ENCODE assay signal across 8 cellular contexts in genomic region chr7:38363379-38363778, GRCh38.
DNase-seq lines count a peak whose midpoint lies in the region; ATAC-seq, FAIRE-seq and TF ChIP-seq lines count a peak whose summit lies in the region.
"Not testable (repeated sequence)": the region's sequence is repeated elsewhere in the genome, so short reads cannot be mapped to it uniquely, and the experiment has no call there.

No MANE protein-coding gene starts in this region.

- POLR2A ChIA-PET in RWPE1 (lab: Yijun Ruan, JAX; ENCODE audit: low non-redundant PET); activated CD8-positive, alpha-beta T cell treated with anti-CD3 and anti-CD28 coated beads for 36 hours (lab: Charles Lee): not testable (repeated sequence)

- H3K36me3 ChIP-seq in mammary epithelial cell (ENCODE audit: insufficient read depth, low read length); small intestine (ENCODE audit: control insufficient read depth in 2 of 2, insufficient read depth in 2 of 2, low read length in 2 of 2): not testable (repeated sequence)

- CTCF ChIA-PET in RWPE1 (lab: Yijun Ruan, JAX): interaction anchor here (1.2 kb wide), 1 partner anchor 23 kb away, joined by 4 read pairs; no protein-coding TSS in a partner anchor
- CTCF ChIA-PET in activated CD8-positive, alpha-beta T cell treated with anti-CD3 and anti-CD28 coated beads for 36 hours (lab: Charles Lee): interaction anchor here (0.7 to 2.6 kb wide), 8 partner anchors 10 to 147 kb away, joined by 3 to 17 read pairs (median 4); no protein-coding TSS in a partner anchor
- CTCF ChIA-PET in mammary epithelial cell (lab: Charles Lee; ENCODE audit: low non-redundant PET): not testable (repeated sequence)

- not testable (repeated sequence) for H3K4me1 ChIP-seq in mammary epithelial cell (ENCODE audit: insufficient read depth, low read length); right cardiac atrium (ENCODE audit: control insufficient read depth, insufficient read depth, low read length); small intestine (ENCODE audit: control insufficient read depth in 2 of 2, insufficient read depth in 1 of 2, low read depth in 1 of 2, low read length in 1 of 2)

- not testable (repeated sequence) for H3K4me2 ChIP-seq in mammary epithelial cell (ENCODE audit: insufficient read depth, low read depth, low read length)

- peak; percentile 17 for ATAC-seq in activated CD8-positive, alpha-beta T cell treated with anti-CD3 and anti-CD28 coated beads for 36 hours
- ATAC-seq in right cardiac atrium: peak; percentile 29 to 42

- intact Hi-C loops in activated CD8-positive, alpha-beta T cell treated with anti-CD3 and anti-CD28 coated beads for 36 hours (cut with micrococcal nuclease); mammary epithelial cell (cut with micrococcal nuclease); right cardiac atrium (cut with DNase I): not testable (repeated sequence)

- H4K20me1 ChIP-seq in mammary epithelial cell (ENCODE audit: insufficient read depth, low read length): not testable (repeated sequence)

- not testable (repeated sequence) for H3K9me3 Mint-ChIP-seq in activated CD8-positive, alpha-beta T cell treated with anti-CD3 and anti-CD28 coated beads for 36 hours

- H3K36me3 Mint-ChIP-seq in activated CD8-positive, alpha-beta T cell treated with anti-CD3 and anti-CD28 coated beads for 36 hours (ENCODE audit: low read depth): peaks cover 26% of the 10 kb centered on the region

- in situ Hi-C loops in KBM-7 (cut with MboI; ENCODE audit: low pct_unique_long_range_greater_than_20kb, low sequenced_read_pairs); mammary epithelial cell (cut with MboI; ENCODE audit: low sequenced_read_pairs in 2 of 2): not testable (repeated sequence)

- WGBS in mammary epithelial cell (ENCODE audit: low coverage, missing lambda C conversion rate): 16% methylated on average over 3 of the region's 3 CpGs
- WGBS in right cardiac atrium: 28% methylated on average over 3 of the region's 3 CpGs
- WGBS in small intestine, 3 donors: 15 to 33% (median 15%) methylated on average over 3 of the region's 3 CpGs

- H2AFZ ChIP-seq in mammary epithelial cell (ENCODE audit: low read depth, low read length): not testable (repeated sequence)

- H3K9ac ChIP-seq in mammary epithelial cell (ENCODE audit: insufficient read depth, low read length): not testable (repeated sequence)

- not testable (repeated sequence) for H3K27me3 Mint-ChIP-seq in activated CD8-positive, alpha-beta T cell treated with anti-CD3 and anti-CD28 coated beads for 36 hours

- H3K27me3 ChIP-seq in mammary epithelial cell (ENCODE audit: insufficient read depth, low read length); right cardiac atrium (ENCODE audit: control insufficient read depth, insufficient read depth); small intestine (ENCODE audit: control insufficient read depth in 2 of 2, insufficient read depth in 2 of 2, low read length in 2 of 2): not testable (repeated sequence)

- dilution Hi-C loops in mammary epithelial cell (cut with HindIII; ENCODE audit: low sequenced_read_pairs): not testable (repeated sequence)

- FAIRE-seq in small intestine (lab: Jason Lieb, UNC): not testable (repeated sequence)

- DNase-seq in KBM-7: peak; percentile 83
- not testable (repeated sequence) for DNase-seq in RWPE1 (ENCODE audit: low spot score); mammary epithelial cell
- DNase-seq in activated CD8-positive, alpha-beta T cell treated with anti-CD3 and anti-CD28 coated beads for 36 hours: peak; percentile 78
- DNase-seq in right cardiac atrium: peak; percentile 22 to 73 (median 58)
- peak; percentile 46 for DNase-seq in small intestine

- peak; percentile 83 for TF ChIP-seq CTCF in 22Rv1 (IDR thresholded peaks at IDR 0.05)
- TF ChIP-seq CTCF in GM12872 (IDR thresholded peaks at IDR 0.05; ENCODE audit: insufficient read depth, low read depth, low read length): peak; percentile 77
- TF ChIP-seq CTCF in RWPE1 (conservative IDR thresholded peaks at IDR 0.05; ENCODE audit: low read depth): peak; percentile 30
- peak; percentile 72 for TF ChIP-seq CTCF in activated CD8-positive, alpha-beta T cell treated with anti-CD3 and anti-CD28 coated beads for 36 hours (IDR thresholded peaks at IDR 0.05)
- peak; percentile 31 to 56 for TF ChIP-seq CTCF in mammary epithelial cell (conservative IDR thresholded peaks at IDR 0.05 in 1 of 2, IDR thresholded peaks at IDR 0.05 in 1 of 2; ENCODE audit: extremely low read depth in 1 of 2, insufficient read depth in 1 of 2, low read depth in 1 of 2, low read length in 2 of 2)

- H3K27ac Mint-ChIP-seq in activated CD8-positive, alpha-beta T cell treated with anti-CD3 and anti-CD28 coated beads for 36 hours: peak overlapping the region; percentile 96

- peaks cover 66% of the 10 kb centered on the region for H3K4me1 Mint-ChIP-seq in activated CD8-positive, alpha-beta T cell treated with anti-CD3 and anti-CD28 coated beads for 36 hours (ENCODE audit: low read depth)

- BruUV-seq in mammary epithelial cell (replicated peaks; lab: Mats Ljungman, UMichigan): not testable (repeated sequence)

- peak overlapping the region; percentile 69 for H3K4me3 Mint-ChIP-seq in activated CD8-positive, alpha-beta T cell treated with anti-CD3 and anti-CD28 coated beads for 36 hours

- not testable (repeated sequence) for H3K27ac ChIP-seq in 22Rv1; RWPE1; mammary epithelial cell (ENCODE audit: insufficient read depth, low read depth, low read length); right cardiac atrium (ENCODE audit: low read length)
- H3K27ac ChIP-seq in small intestine (ENCODE audit: low read depth in 1 of 2, low read length in 1 of 2): peak overlapping the region in 1 of 2 donors; percentile 75

- not testable (repeated sequence) for H3K4me3 ChIP-seq in mammary epithelial cell (replicated peaks in 1 of 3; ENCODE audit: insufficient read depth in 1 of 3, low read depth in 2 of 3, low read length in 3 of 3); right cardiac atrium (ENCODE audit: low read length); small intestine (ENCODE audit: low read depth in 1 of 2, low read length in 2 of 2)

- not testable (repeated sequence) for H3K9me3 ChIP-seq in mammary epithelial cell (replicated peaks; ENCODE audit: insufficient read depth, low read length); right cardiac atrium (ENCODE audit: control insufficient read depth, low read length); small intestine (ENCODE audit: control insufficient read depth, low read depth)

- H3K79me2 ChIP-seq in mammary epithelial cell (ENCODE audit: insufficient read depth, low read length): not testable (repeated sequence)

Comparison
In these comparisons a context has a peak if more than half of its experiments do, and no peak if none do; other contexts are left out.
1. CTCF ChIP-seq: peak in every context shown above with its lines; median percentile 83 in 22Rv1; 77 in GM12872; 72 in activated CD8-positive, alpha-beta T cell treated with anti-CD3 and anti-CD28 coated beads for 36 hours; 44 in mammary epithelial cell; 30 in RWPE1.